In genomic region chr4:4711902-4712301, GRCh38 we compare ENCODE assay signal across 1 cellular context.
TF ChIP-seq lines count a peak whose summit lies in the region.

No MANE protein-coding gene starts in this region.

TF ChIP-seq in GM23338, 12 proteins besides CTCF, POLR2A, EP300 and RAD21 (continued from another document):
- TF ChIP-seq ZNF462 (CRISPR knock-in tag; IDR thresholded peaks at IDR 0.05) = no peak
